Comparison of ENCODE assay signal across 2 cellular contexts in genomic region chr7:88429382-88429781, GRCh38.
TF ChIP-seq lines count a peak whose summit lies in the region.

No MANE protein-coding gene starts in this region.

TF ChIP-seq in SK-N-SH, 30 proteins besides CTCF, POLR2A, EP300 and RAD21:
- TF ChIP-seq USF2 (IDR thresholded peaks at IDR 0.05; ENCODE audit: borderline replicate concordance, low read depth, low read length) (no peak), FOSL2 (IDR thresholded peaks at IDR 0.05; ENCODE audit: borderline replicate concordance, low read depth) (no peak), TEAD4 (IDR thresholded peaks at IDR 0.05; ENCODE audit: borderline replicate concordance, insufficient read depth) (no peak), FOXM1 (IDR thresholded peaks at IDR 0.05; ENCODE audit: low read depth) (no peak), MAX (IDR thresholded peaks at IDR 0.05; ENCODE audit: low read depth) (no peak), ELF1 (IDR thresholded peaks at IDR 0.05) (no peak)
- TF ChIP-seq, protein P1, sequence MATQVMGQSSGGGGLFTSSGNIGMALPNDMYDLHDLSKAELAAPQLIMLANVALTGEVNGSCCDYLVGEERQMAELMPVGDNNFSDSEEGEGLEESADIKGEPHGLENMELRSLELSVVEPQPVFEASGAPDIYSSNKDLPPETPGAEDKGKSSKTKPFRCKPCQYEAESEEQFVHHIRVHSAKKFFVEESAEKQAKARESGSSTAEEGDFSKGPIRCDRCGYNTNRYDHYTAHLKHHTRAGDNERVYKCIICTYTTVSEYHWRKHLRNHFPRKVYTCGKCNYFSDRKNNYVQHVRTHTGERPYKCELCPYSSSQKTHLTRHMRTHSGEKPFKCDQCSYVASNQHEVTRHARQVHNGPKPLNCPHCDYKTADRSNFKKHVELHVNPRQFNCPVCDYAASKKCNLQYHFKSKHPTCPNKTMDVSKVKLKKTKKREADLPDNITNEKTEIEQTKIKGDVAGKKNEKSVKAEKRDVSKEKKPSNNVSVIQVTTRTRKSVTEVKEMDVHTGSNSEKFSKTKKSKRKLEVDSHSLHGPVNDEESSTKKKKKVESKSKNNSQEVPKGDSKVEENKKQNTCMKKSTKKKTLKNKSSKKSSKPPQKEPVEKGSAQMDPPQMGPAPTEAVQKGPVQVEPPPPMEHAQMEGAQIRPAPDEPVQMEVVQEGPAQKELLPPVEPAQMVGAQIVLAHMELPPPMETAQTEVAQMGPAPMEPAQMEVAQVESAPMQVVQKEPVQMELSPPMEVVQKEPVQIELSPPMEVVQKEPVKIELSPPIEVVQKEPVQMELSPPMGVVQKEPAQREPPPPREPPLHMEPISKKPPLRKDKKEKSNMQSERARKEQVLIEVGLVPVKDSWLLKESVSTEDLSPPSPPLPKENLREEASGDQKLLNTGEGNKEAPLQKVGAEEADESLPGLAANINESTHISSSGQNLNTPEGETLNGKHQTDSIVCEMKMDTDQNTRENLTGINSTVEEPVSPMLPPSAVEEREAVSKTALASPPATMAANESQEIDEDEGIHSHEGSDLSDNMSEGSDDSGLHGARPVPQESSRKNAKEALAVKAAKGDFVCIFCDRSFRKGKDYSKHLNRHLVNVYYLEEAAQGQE (IDR thresholded peaks at IDR 0.05; ENCODE audit: low read depth, low read length), result no peak

TF ChIP-seq in SK-N-SH treated with all-trans-retinoic acid at 6 μM for 48 hours, 23 proteins besides CTCF, POLR2A, EP300 and RAD21 (continued from another document):
- TF ChIP-seq PATZ1 (CRISPR knock-in tag; IDR thresholded peaks at IDR 0.05; ENCODE audit: borderline replicate concordance) (no peak), OSR1 (CRISPR knock-in tag; IDR thresholded peaks at IDR 0.05) (no peak), RARB (CRISPR knock-in tag; IDR thresholded peaks at IDR 0.05) (no peak), TOX (CRISPR knock-in tag; IDR thresholded peaks at IDR 0.05; ENCODE audit: borderline replicate concordance) (no peak), ISL1 (CRISPR knock-in tag; IDR thresholded peaks at IDR 0.05) (no peak), SNAI2 (CRISPR knock-in tag; IDR thresholded peaks at IDR 0.05) (no peak), GLIS3 (CRISPR knock-in tag; IDR thresholded peaks at IDR 0.05) (no peak), ZFP30 (CRISPR knock-in tag; IDR thresholded peaks at IDR 0.05) (no peak), ZC3H10 (CRISPR knock-in tag; IDR thresholded peaks at IDR 0.05) (no peak), ZNF565 (CRISPR knock-in tag; conservative IDR thresholded peaks at IDR 0.05; ENCODE audit: low read depth) (no peak), ARNTL (CRISPR knock-in tag; IDR thresholded peaks at IDR 0.05; ENCODE audit: borderline replicate concordance, low read depth) (no peak), ZFP3 (CRISPR knock-in tag; IDR thresholded peaks at IDR 0.05) (no peak)
- TF ChIP-seq, protein P2, sequence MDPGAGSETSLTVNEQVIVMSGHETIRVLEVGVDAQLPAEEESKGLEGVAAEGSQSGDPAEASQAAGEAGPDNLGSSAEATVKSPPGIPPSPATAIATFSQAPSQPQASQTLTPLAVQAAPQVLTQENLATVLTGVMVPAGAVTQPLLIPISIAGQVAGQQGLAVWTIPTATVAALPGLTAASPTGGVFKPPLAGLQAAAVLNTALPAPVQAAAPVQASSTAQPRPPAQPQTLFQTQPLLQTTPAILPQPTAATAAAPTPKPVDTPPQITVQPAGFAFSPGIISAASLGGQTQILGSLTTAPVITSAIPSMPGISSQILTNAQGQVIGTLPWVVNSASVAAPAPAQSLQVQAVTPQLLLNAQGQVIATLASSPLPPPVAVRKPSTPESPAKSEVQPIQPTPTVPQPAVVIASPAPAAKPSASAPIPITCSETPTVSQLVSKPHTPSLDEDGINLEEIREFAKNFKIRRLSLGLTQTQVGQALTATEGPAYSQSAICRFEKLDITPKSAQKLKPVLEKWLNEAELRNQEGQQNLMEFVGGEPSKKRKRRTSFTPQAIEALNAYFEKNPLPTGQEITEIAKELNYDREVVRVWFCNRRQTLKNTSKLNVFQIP (CRISPR knock-in tag; IDR thresholded peaks at IDR 0.05; ENCODE audit: borderline replicate concordance, low read depth), result no peak
- TF ChIP-seq, protein P3, sequence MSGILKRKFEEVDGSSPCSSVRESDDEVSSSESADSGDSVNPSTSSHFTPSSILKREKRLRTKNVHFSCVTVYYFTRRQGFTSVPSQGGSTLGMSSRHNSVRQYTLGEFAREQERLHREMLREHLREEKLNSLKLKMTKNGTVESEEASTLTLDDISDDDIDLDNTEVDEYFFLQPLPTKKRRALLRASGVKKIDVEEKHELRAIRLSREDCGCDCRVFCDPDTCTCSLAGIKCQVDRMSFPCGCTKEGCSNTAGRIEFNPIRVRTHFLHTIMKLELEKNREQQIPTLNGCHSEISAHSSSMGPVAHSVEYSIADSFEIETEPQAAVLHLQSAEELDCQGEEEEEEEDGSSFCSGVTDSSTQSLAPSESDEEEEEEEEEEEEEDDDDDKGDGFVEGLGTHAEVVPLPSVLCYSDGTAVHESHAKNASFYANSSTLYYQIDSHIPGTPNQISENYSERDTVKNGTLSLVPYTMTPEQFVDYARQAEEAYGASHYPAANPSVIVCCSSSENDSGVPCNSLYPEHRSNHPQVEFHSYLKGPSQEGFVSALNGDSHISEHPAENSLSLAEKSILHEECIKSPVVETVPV (CRISPR knock-in tag; IDR thresholded peaks at IDR 0.05), result no peak
- TF ChIP-seq, protein P4, sequence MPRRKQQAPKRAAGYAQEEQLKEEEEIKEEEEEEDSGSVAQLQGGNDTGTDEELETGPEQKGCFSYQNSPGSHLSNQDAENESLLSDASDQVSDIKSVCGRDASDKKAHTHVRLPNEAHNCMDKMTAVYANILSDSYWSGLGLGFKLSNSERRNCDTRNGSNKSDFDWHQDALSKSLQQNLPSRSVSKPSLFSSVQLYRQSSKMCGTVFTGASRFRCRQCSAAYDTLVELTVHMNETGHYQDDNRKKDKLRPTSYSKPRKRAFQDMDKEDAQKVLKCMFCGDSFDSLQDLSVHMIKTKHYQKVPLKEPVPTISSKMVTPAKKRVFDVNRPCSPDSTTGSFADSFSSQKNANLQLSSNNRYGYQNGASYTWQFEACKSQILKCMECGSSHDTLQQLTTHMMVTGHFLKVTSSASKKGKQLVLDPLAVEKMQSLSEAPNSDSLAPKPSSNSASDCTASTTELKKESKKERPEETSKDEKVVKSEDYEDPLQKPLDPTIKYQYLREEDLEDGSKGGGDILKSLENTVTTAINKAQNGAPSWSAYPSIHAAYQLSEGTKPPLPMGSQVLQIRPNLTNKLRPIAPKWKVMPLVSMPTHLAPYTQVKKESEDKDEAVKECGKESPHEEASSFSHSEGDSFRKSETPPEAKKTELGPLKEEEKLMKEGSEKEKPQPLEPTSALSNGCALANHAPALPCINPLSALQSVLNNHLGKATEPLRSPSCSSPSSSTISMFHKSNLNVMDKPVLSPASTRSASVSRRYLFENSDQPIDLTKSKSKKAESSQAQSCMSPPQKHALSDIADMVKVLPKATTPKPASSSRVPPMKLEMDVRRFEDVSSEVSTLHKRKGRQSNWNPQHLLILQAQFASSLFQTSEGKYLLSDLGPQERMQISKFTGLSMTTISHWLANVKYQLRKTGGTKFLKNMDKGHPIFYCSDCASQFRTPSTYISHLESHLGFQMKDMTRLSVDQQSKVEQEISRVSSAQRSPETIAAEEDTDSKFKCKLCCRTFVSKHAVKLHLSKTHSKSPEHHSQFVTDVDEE (CRISPR knock-in tag; IDR thresholded peaks at IDR 0.05), result no peak
TF ChIP-seq in SK-N-SH treated with all-trans-retinoic acid at 6 μM for 48 hours: peak in this region for 0.
